In the genomic region with DNA sequence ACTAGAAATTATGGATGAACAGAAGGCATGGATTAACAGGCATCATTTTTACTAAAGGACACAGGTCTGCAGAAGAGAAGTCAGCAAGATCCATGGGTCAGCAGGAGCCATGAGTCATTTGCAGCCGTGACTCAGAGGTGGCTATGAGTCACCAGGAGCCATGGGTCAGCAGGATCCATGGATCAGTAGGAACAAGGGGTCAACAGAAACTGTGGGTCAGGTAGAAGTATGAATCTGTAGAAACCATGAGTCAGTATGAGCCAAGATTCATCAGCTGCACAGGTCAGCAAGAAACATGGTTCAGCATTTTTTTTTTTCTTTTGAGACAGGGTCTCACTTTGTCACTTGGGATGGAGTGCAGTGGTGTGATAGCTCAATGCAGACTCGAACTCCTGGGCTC, we compare ENCODE assay signal across 1 cellular context.
TF ChIP-seq lines count a peak whose summit lies in the region.

No MANE protein-coding gene starts in this region.

TF ChIP-seq in K562, 482 proteins besides CTCF, POLR2A, EP300 and RAD21 (continues in another document):
- no peak for TF ChIP-seq SMC3 (conservative IDR thresholded peaks at IDR 0.05; ENCODE audit: insufficient read depth, low read depth, low read length)
- TF ChIP-seq, protein P1, sequence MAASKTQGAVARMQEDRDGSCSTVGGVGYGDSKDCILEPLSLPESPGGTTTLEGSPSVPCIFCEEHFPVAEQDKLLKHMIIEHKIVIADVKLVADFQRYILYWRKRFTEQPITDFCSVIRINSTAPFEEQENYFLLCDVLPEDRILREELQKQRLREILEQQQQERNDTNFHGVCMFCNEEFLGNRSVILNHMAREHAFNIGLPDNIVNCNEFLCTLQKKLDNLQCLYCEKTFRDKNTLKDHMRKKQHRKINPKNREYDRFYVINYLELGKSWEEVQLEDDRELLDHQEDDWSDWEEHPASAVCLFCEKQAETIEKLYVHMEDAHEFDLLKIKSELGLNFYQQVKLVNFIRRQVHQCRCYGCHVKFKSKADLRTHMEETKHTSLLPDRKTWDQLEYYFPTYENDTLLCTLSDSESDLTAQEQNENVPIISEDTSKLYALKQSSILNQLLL (CRISPR knock-in tag; IDR thresholded peaks at IDR 0.05; ENCODE audit: borderline replicate concordance) = no peak
- TF ChIP-seq EHMT2 (IDR thresholded peaks at IDR 0.05) = peak; percentile 88
- TF ChIP-seq ILF3 (IDR thresholded peaks at IDR 0.05; ENCODE audit: borderline replicate concordance) = no peak
- TF ChIP-seq MAFK (IDR thresholded peaks at IDR 0.05; ENCODE audit: low read length) = peak; percentile 90
- TF ChIP-seq, protein P2, sequence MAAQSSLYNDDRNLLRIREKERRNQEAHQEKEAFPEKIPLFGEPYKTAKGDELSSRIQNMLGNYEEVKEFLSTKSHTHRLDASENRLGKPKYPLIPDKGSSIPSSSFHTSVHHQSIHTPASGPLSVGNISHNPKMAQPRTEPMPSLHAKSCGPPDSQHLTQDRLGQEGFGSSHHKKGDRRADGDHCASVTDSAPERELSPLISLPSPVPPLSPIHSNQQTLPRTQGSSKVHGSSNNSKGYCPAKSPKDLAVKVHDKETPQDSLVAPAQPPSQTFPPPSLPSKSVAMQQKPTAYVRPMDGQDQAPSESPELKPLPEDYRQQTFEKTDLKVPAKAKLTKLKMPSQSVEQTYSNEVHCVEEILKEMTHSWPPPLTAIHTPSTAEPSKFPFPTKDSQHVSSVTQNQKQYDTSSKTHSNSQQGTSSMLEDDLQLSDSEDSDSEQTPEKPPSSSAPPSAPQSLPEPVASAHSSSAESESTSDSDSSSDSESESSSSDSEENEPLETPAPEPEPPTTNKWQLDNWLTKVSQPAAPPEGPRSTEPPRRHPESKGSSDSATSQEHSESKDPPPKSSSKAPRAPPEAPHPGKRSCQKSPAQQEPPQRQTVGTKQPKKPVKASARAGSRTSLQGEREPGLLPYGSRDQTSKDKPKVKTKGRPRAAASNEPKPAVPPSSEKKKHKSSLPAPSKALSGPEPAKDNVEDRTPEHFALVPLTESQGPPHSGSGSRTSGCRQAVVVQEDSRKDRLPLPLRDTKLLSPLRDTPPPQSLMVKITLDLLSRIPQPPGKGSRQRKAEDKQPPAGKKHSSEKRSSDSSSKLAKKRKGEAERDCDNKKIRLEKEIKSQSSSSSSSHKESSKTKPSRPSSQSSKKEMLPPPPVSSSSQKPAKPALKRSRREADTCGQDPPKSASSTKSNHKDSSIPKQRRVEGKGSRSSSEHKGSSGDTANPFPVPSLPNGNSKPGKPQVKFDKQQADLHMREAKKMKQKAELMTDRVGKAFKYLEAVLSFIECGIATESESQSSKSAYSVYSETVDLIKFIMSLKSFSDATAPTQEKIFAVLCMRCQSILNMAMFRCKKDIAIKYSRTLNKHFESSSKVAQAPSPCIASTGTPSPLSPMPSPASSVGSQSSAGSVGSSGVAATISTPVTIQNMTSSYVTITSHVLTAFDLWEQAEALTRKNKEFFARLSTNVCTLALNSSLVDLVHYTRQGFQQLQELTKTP (IDR thresholded peaks at IDR 0.05; ENCODE audit: low read depth in 1 of 2, partially characterized antibody in 2 of 2) = peak in 1 of 2 experiments; percentile 22
- TF ChIP-seq, protein P3, sequence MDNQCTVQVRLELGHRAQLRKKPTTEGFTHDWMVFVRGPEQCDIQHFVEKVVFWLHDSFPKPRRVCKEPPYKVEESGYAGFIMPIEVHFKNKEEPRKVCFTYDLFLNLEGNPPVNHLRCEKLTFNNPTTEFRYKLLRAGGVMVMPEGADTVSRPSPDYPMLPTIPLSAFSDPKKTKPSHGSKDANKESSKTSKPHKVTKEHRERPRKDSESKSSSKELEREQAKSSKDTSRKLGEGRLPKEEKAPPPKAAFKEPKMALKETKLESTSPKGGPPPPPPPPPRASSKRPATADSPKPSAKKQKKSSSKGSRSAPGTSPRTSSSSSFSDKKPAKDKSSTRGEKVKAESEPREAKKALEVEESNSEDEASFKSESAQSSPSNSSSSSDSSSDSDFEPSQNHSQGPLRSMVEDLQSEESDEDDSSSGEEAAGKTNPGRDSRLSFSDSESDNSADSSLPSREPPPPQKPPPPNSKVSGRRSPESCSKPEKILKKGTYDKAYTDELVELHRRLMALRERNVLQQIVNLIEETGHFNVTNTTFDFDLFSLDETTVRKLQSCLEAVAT (IDR thresholded peaks at IDR 0.05) = no peak
- peak; percentile 74 for TF ChIP-seq SMARCC2 (IDR thresholded peaks at IDR 0.05; ENCODE audit: low read depth)
- TF ChIP-seq FOXK1 (CRISPR knock-in tag; IDR thresholded peaks at IDR 0.05; ENCODE audit: borderline replicate concordance) = no peak
- no peak for TF ChIP-seq RUNX1 (IDR thresholded peaks at IDR 0.05; ENCODE audit: low read depth)
- TF ChIP-seq ZNF696 (CRISPR knock-in tag; conservative IDR thresholded peaks at IDR 0.05) = no peak
- no peak for TF ChIP-seq NCOA2 (IDR thresholded peaks at IDR 0.05; ENCODE audit: partially characterized antibody in 2 of 2)
- no peak for TF ChIP-seq ZNF134 (CRISPR knock-in tag; conservative IDR thresholded peaks at IDR 0.05)
- no peak for TF ChIP-seq MTF1 (CRISPR knock-in tag; IDR thresholded peaks at IDR 0.05; ENCODE audit: borderline replicate concordance)
- TF ChIP-seq PYGO2 (tag; IDR thresholded peaks at IDR 0.05) = no peak
- no peak for TF ChIP-seq NR2C2 (CRISPR knock-in tag; IDR thresholded peaks at IDR 0.05)
- TF ChIP-seq NR2C2 (tag; IDR thresholded peaks at IDR 0.05) = peak; percentile 81
- TF ChIP-seq ZNF583 (CRISPR knock-in tag; IDR thresholded peaks at IDR 0.05) = no peak
- peak; percentile 99 for TF ChIP-seq ZNF316 (IDR thresholded peaks at IDR 0.05)
- no peak for TF ChIP-seq RBM22 (IDR thresholded peaks at IDR 0.05; ENCODE audit: low read depth, low read length, poor library complexity, severe bottlenecking)
- no peak for TF ChIP-seq POLR2B (IDR thresholded peaks at IDR 0.05; ENCODE audit: low read depth, partially characterized antibody)
- no peak for TF ChIP-seq ZNF785 (CRISPR knock-in tag; IDR thresholded peaks at IDR 0.05)
- no peak for TF ChIP-seq ZNF217 (CRISPR knock-in tag; IDR thresholded peaks at IDR 0.05)
- peak; percentile 97 for TF ChIP-seq MAFG (tag; conservative IDR thresholded peaks at IDR 0.05)
- TF ChIP-seq KDM1A (IDR thresholded peaks at IDR 0.05) = peak; percentile 78 to 80
- TF ChIP-seq BRD9 (IDR thresholded peaks at IDR 0.05; ENCODE audit: low read depth, partially characterized antibody) = peak; percentile 58
- peak; percentile 86 for TF ChIP-seq DPF2 (IDR thresholded peaks at IDR 0.05)
- no peak for TF ChIP-seq ADNP (tag; IDR thresholded peaks at IDR 0.05)
- TF ChIP-seq GABPB2 (CRISPR knock-in tag; conservative IDR thresholded peaks at IDR 0.05) = no peak
- TF ChIP-seq POLR2G (IDR thresholded peaks at IDR 0.05; ENCODE audit: low read depth, low read length) = no peak
- TF ChIP-seq ARID1B (IDR thresholded peaks at IDR 0.05) = peak; percentile 85
- peak; percentile 50; the same call in 1 of the 2 replicates for TF ChIP-seq NR2C1 (IDR thresholded peaks at IDR 0.05)
- peak; percentile 62; the same call in 1 of the 2 replicates for TF ChIP-seq NR2C1 (tag; IDR thresholded peaks at IDR 0.05)
- no peak for TF ChIP-seq SP2 (IDR thresholded peaks at IDR 0.05; ENCODE audit: extremely low read depth, low read depth, low read length, poor library complexity, severe bottlenecking)
- TF ChIP-seq, protein P4, sequence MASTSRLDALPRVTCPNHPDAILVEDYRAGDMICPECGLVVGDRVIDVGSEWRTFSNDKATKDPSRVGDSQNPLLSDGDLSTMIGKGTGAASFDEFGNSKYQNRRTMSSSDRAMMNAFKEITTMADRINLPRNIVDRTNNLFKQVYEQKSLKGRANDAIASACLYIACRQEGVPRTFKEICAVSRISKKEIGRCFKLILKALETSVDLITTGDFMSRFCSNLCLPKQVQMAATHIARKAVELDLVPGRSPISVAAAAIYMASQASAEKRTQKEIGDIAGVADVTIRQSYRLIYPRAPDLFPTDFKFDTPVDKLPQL (IDR thresholded peaks at IDR 0.05; ENCODE audit: extremely low read depth, insufficient read length) = no peak
- TF ChIP-seq KLF10 (CRISPR knock-in tag; IDR thresholded peaks at IDR 0.05) = no peak
- no peak for TF ChIP-seq EGR1 (conservative IDR thresholded peaks at IDR 0.05)
- TF ChIP-seq, protein P5, sequence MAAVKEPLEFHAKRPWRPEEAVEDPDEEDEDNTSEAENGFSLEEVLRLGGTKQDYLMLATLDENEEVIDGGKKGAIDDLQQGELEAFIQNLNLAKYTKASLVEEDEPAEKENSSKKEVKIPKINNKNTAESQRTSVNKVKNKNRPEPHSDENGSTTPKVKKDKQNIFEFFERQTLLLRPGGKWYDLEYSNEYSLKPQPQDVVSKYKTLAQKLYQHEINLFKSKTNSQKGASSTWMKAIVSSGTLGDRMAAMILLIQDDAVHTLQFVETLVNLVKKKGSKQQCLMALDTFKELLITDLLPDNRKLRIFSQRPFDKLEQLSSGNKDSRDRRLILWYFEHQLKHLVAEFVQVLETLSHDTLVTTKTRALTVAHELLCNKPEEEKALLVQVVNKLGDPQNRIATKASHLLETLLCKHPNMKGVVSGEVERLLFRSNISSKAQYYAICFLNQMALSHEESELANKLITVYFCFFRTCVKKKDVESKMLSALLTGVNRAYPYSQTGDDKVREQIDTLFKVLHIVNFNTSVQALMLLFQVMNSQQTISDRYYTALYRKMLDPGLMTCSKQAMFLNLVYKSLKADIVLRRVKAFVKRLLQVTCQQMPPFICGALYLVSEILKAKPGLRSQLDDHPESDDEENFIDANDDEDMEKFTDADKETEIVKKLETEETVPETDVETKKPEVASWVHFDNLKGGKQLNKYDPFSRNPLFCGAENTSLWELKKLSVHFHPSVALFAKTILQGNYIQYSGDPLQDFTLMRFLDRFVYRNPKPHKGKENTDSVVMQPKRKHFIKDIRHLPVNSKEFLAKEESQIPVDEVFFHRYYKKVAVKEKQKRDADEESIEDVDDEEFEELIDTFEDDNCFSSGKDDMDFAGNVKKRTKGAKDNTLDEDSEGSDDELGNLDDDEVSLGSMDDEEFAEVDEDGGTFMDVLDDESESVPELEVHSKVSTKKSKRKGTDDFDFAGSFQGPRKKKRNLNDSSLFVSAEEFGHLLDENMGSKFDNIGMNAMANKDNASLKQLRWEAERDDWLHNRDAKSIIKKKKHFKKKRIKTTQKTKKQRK (IDR thresholded peaks at IDR 0.05; ENCODE audit: borderline replicate concordance, low read depth, low read length) = no peak
- TF ChIP-seq FOXA1 (IDR thresholded peaks at IDR 0.05; ENCODE audit: borderline replicate concordance) = no peak
- TF ChIP-seq MYC (IDR thresholded peaks at IDR 0.05; ENCODE audit: low read depth, low read length) = 0 out of 2 replicates have a peak, but pooled peaks have one; percentile 14
- TF ChIP-seq MYC (CRISPR knock-in tag; IDR thresholded peaks at IDR 0.05; ENCODE audit: borderline replicate concordance, low read depth) = no peak
- TF ChIP-seq, protein P6, sequence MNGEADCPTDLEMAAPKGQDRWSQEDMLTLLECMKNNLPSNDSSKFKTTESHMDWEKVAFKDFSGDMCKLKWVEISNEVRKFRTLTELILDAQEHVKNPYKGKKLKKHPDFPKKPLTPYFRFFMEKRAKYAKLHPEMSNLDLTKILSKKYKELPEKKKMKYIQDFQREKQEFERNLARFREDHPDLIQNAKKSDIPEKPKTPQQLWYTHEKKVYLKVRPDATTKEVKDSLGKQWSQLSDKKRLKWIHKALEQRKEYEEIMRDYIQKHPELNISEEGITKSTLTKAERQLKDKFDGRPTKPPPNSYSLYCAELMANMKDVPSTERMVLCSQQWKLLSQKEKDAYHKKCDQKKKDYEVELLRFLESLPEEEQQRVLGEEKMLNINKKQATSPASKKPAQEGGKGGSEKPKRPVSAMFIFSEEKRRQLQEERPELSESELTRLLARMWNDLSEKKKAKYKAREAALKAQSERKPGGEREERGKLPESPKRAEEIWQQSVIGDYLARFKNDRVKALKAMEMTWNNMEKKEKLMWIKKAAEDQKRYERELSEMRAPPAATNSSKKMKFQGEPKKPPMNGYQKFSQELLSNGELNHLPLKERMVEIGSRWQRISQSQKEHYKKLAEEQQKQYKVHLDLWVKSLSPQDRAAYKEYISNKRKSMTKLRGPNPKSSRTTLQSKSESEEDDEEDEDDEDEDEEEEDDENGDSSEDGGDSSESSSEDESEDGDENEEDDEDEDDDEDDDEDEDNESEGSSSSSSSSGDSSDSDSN (IDR thresholded peaks at IDR 0.05; ENCODE audit: borderline replicate concordance in 1 of 2, low read depth in 2 of 2, low read length in 2 of 2) = no peak
- TF ChIP-seq BACH1 (tag; IDR thresholded peaks at IDR 0.05) = peak; percentile 90
- TF ChIP-seq ASH1L (IDR thresholded peaks at IDR 0.05; ENCODE audit: borderline replicate concordance, low read depth, partially characterized antibody) = no peak
- TF ChIP-seq CREB1 (IDR thresholded peaks at IDR 0.05) = no peak
- TF ChIP-seq CREB1 (CRISPR knock-in tag; IDR thresholded peaks at IDR 0.05) = no peak
- TF ChIP-seq, protein P7, sequence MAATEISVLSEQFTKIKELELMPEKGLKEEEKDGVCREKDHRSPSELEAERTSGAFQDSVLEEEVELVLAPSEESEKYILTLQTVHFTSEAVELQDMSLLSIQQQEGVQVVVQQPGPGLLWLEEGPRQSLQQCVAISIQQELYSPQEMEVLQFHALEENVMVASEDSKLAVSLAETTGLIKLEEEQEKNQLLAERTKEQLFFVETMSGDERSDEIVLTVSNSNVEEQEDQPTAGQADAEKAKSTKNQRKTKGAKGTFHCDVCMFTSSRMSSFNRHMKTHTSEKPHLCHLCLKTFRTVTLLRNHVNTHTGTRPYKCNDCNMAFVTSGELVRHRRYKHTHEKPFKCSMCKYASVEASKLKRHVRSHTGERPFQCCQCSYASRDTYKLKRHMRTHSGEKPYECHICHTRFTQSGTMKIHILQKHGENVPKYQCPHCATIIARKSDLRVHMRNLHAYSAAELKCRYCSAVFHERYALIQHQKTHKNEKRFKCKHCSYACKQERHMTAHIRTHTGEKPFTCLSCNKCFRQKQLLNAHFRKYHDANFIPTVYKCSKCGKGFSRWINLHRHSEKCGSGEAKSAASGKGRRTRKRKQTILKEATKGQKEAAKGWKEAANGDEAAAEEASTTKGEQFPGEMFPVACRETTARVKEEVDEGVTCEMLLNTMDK (IDR thresholded peaks at IDR 0.05; ENCODE audit: borderline replicate concordance, insufficient read depth, low read depth, low read length, poor library complexity, severe bottlenecking) = no peak
- TF ChIP-seq, protein P8, sequence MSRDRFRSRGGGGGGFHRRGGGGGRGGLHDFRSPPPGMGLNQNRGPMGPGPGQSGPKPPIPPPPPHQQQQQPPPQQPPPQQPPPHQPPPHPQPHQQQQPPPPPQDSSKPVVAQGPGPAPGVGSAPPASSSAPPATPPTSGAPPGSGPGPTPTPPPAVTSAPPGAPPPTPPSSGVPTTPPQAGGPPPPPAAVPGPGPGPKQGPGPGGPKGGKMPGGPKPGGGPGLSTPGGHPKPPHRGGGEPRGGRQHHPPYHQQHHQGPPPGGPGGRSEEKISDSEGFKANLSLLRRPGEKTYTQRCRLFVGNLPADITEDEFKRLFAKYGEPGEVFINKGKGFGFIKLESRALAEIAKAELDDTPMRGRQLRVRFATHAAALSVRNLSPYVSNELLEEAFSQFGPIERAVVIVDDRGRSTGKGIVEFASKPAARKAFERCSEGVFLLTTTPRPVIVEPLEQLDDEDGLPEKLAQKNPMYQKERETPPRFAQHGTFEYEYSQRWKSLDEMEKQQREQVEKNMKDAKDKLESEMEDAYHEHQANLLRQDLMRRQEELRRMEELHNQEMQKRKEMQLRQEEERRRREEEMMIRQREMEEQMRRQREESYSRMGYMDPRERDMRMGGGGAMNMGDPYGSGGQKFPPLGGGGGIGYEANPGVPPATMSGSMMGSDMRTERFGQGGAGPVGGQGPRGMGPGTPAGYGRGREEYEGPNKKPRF (IDR thresholded peaks at IDR 0.05; ENCODE audit: low read depth, low read length) = no peak
